ENCODE assay signal across 1 cellular context in the genomic region with DNA sequence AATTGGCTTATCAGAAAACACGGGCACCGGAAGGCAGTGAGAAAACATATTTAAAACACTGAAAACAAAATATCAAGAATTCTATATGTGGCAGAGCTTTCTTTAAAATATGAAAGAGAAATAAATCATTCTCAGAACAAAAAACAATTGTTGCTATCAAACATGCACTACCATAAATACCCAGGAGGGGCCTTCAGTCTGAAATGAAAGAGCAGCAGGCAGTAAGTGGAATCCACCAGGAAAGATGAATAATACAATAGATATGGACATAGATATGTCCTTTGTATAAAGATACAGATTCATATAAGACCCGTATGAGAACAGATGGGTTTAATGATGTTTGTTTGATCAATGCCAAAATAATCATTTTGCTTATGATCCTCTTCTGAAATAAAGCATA.
TF ChIP-seq lines count a peak whose summit lies in the region.

No MANE protein-coding gene starts in this region.

TF ChIP-seq in HCT116, 20 proteins besides CTCF, POLR2A, EP300 and RAD21 (continued from another document):
- no peak for TF ChIP-seq YY1 (IDR thresholded peaks at IDR 0.05; ENCODE audit: extremely low read depth, insufficient replicate concordance, low read depth, low read length)
